In genomic region chr6:99943846-99944245, GRCh38 we compare ENCODE assay signal across 19 cellular contexts. TPM values are rescaled to one million over a fixed set of nuclear protein-coding genes. Genes with fewer than 3 reads are reported as not detected.
DNase-seq lines count a peak whose midpoint lies in the region; ATAC-seq and TF ChIP-seq lines count a peak whose summit lies in the region.
"Had no signal": no experiment of that assay in that cellular context is flagged by ENCODE, and none has a peak within 500 bp of the region (broad histone marks: within the 10 kb centered on the region; RNA-seq: fewer than 3 reads in every experiment).

No MANE protein-coding gene starts in this region.

- in situ Hi-C loops in IMR-90 (cut with MboI; ENCODE audit: low sequenced_read_pairs) = no loop called here

- no peak overlapping the region for H4K5ac ChIP-seq in IMR-90 (ENCODE audit: low read depth, low read length)

- peaks cover 3% of the 10 kb centered on the region for H3K4me1 ChIP-seq in A673 (ENCODE audit: insufficient read depth, low read length, poor library complexity, severe bottlenecking)
- H3K4me1 ChIP-seq in IMR-90 (ENCODE audit: control insufficient read depth, insufficient read depth, low read length) = no peaks in the 10 kb centered on the region
- peaks cover 12% of the 10 kb centered on the region for H3K4me1 ChIP-seq in neural progenitor cell
- H3K4me1 ChIP-seq in thyroid gland = no peaks in the 10 kb centered on the region
- no peaks in the 10 kb centered on the region for H3K4me1 ChIP-seq in Karpas-422 (ENCODE audit: low read length)
- H3K4me1 ChIP-seq: A549, BLaER1 had no signal

- TF ChIP-seq RAD21 in IMR-90 (IDR thresholded peaks at IDR 0.05; ENCODE audit: low read length) = no peak

- H3K27ac ChIP-seq in A673 (ENCODE audit: low read depth, low read length, poor library complexity, severe bottlenecking) = peak overlapping the region; percentile 47
- H3K27ac ChIP-seq in IMR-90 (ENCODE audit: insufficient read depth, low read length) = no peak overlapping the region
- H3K27ac ChIP-seq in neural progenitor cell = no peak overlapping the region
- no peak overlapping the region for H3K27ac ChIP-seq in thyroid gland
- H3K27ac ChIP-seq in Karpas-422 (ENCODE audit: low read length) = no peak overlapping the region
- H3K27ac ChIP-seq: 22Rv1, A549, BLaER1 had no signal

- no peaks in the 10 kb centered on the region for H3K9me1 ChIP-seq in IMR-90 (ENCODE audit: insufficient read depth, low read length)

- no peaks in the 10 kb centered on the region for H3K9me2 ChIP-seq in Karpas-422 (replicated peaks; ENCODE audit: insufficient read depth, low read length)

- H3K27ac Mint-ChIP-seq in endothelial cell (ENCODE audit: unreplicated experiment) (peak overlapping the region; percentile 91), neural progenitor cell (no peak overlapping the region)
- H3K27ac Mint-ChIP-seq: CD14-positive monocyte; CD4-positive, alpha-beta memory T cell had no signal

- no peak overlapping the region for H3K56ac ChIP-seq in IMR-90 (ENCODE audit: extremely low read depth, insufficient read depth, low read length)

- H4K91ac ChIP-seq in IMR-90 (ENCODE audit: insufficient read depth, low read depth, low read length) = no peak overlapping the region

- no peak overlapping the region for H3K18ac ChIP-seq in IMR-90 (ENCODE audit: low read depth, low read length)

- no peak overlapping the region for H2BK120ac ChIP-seq in IMR-90 (ENCODE audit: low read depth, low read length)

- no peak overlapping the region for H4K8ac ChIP-seq in IMR-90 (ENCODE audit: low read depth in 2 of 2, low read length in 2 of 2)

- no peak overlapping the region for H2BK5ac ChIP-seq in IMR-90 (ENCODE audit: low read depth, low read length, poor library complexity, severe bottlenecking)

- no peak for TF ChIP-seq POLR2A in IMR-90 (IDR thresholded peaks at IDR 0.05; ENCODE audit: low read depth, low read length)
- TF ChIP-seq POLR2A in thyroid gland (IDR thresholded peaks at IDR 0.05) = no peak

- H3K4ac ChIP-seq in IMR-90 (ENCODE audit: low read depth, low read length) = no peak overlapping the region

- H2BK20ac ChIP-seq in IMR-90 (ENCODE audit: low read depth, low read length) = no peak overlapping the region

- no peak overlapping the region for H3K14ac ChIP-seq in IMR-90 (replicated peaks; ENCODE audit: low read depth, low read length)

- H3K4me3 Mint-ChIP-seq in endothelial cell (ENCODE audit: unreplicated experiment) = no peak overlapping the region
- H3K4me3 Mint-ChIP-seq in neural progenitor cell = no peak overlapping the region
- H3K4me3 Mint-ChIP-seq: CD14-positive monocyte; CD4-positive, alpha-beta memory T cell had no signal

- no peak overlapping the region for H2AK9ac ChIP-seq in IMR-90 (replicated peaks; ENCODE audit: low read depth, low read length, poor library complexity)

- H3K79me2 ChIP-seq in neural progenitor cell (ENCODE audit: low read depth) (no peaks in the 10 kb centered on the region), Karpas-422 (ENCODE audit: low read length) (no peaks in the 10 kb centered on the region)

- ATAC-seq in IMR-90 (ENCODE audit: low read depth) = peak; percentile 35
- ATAC-seq: A549, GM12878, HepG2 had no signal

- H3K4me3 ChIP-seq in A673 (ENCODE audit: low read depth, low read length, poor library complexity, severe bottlenecking) = no peak overlapping the region
- H3K4me3 ChIP-seq in IMR-90 (ENCODE audit: insufficient read depth, low read depth, low read length) = no peak overlapping the region
- H3K4me3 ChIP-seq in neural progenitor cell = no peak overlapping the region
- H3K4me3 ChIP-seq in thyroid gland (replicated peaks in 1 of 3) = no peak overlapping the region
- H3K4me3 ChIP-seq in Karpas-422 (ENCODE audit: low read length) = no peak overlapping the region
- H3K4me3 ChIP-seq: A549, BLaER1, GM12878 had no signal

- H2BK15ac ChIP-seq in IMR-90 (ENCODE audit: low read depth, low read length) = no peak overlapping the region

- H3K79me1 ChIP-seq in IMR-90 (ENCODE audit: low read depth in 1 of 2, low read length in 2 of 2) = no peaks in the 10 kb centered on the region

- intact Hi-C loops in A673 (cut with micrococcal nuclease; ENCODE audit: unreplicated experiment) = no loop called here
- intact Hi-C loops in IMR-90 (cut with micrococcal nuclease) = no loop called here
- intact Hi-C loops in thyroid gland (cut with DNase I) = no loop called here

- CTCF ChIA-PET in A673 (lab: Charles Lee) = no interaction called here
- CTCF ChIA-PET in IMR-90 (lab: Yijun Ruan, JAX) = no interaction called here

- peaks cover 8% of the 10 kb centered on the region for H3F3A ChIP-seq in neural progenitor cell (ENCODE audit: low read depth)

- H3K23ac ChIP-seq in IMR-90 (ENCODE audit: low read depth, low read length) = no peak overlapping the region

- H2AK5ac ChIP-seq in IMR-90 (ENCODE audit: low read depth, low read length) = no peak overlapping the region

- TF ChIP-seq CTCF in A673 (conservative IDR thresholded peaks at IDR 0.05; ENCODE audit: low read depth, low read length) (no peak), IMR-90 (conservative IDR thresholded peaks at IDR 0.05; ENCODE audit: low read depth, low read length) (no peak), endothelial cell (IDR thresholded peaks at IDR 0.05; ENCODE audit: unreplicated experiment) (no peak), neural progenitor cell (IDR thresholded peaks at IDR 0.05) (no peak), thyroid gland (IDR thresholded peaks at IDR 0.05) (no peak)

- H3K36me3 Mint-ChIP-seq in endothelial cell (ENCODE audit: low read depth, unreplicated experiment) = no peaks in the 10 kb centered on the region
- H3K36me3 Mint-ChIP-seq in neural progenitor cell = no peaks in the 10 kb centered on the region
- H3K36me3 Mint-ChIP-seq: CD14-positive monocyte; CD4-positive, alpha-beta memory T cell had no signal

- H3K27me3 Mint-ChIP-seq in endothelial cell (ENCODE audit: unreplicated experiment) (peaks cover 4% of the 10 kb centered on the region), neural progenitor cell (ENCODE audit: insufficient read depth, low read depth) (no peaks in the 10 kb centered on the region)

- H4K20me1 ChIP-seq in IMR-90 (ENCODE audit: insufficient read depth, low read length) = no peaks in the 10 kb centered on the region
- no peaks in the 10 kb centered on the region for H4K20me1 ChIP-seq in neural progenitor cell (ENCODE audit: low read depth)
- H4K20me1 ChIP-seq in Karpas-422 (ENCODE audit: insufficient read depth, low read depth, low read length) = no peaks in the 10 kb centered on the region
- H4K20me1 ChIP-seq: BLaER1 had no signal

- H3K9ac ChIP-seq in IMR-90 (ENCODE audit: low read depth, low read length) (no peak overlapping the region), neural progenitor cell (no peak overlapping the region), Karpas-422 (ENCODE audit: low read length) (no peak overlapping the region)
- H3K9ac ChIP-seq: BLaER1 had no signal

- H3K27me3 ChIP-seq in A673 (replicated peaks; ENCODE audit: insufficient read depth, low read depth, low read length, poor library complexity) (no peaks in the 10 kb centered on the region), IMR-90 (ENCODE audit: control insufficient read depth, insufficient read depth, low read length) (no peaks in the 10 kb centered on the region), neural progenitor cell (no peaks in the 10 kb centered on the region), thyroid gland (no peaks in the 10 kb centered on the region), Karpas-422 (ENCODE audit: low read length) (no peaks in the 10 kb centered on the region)
- H3K27me3 ChIP-seq: BLaER1 had no signal

- POLR2A ChIA-PET in A673 (lab: Charles Lee; ENCODE audit: low non-redundant PET) (no interaction called here), IMR-90 (lab: Charles Lee; ENCODE audit: unreplicated experiment) (interaction anchor here (1.2 kb wide), 1 partner anchor 11 kb away, joined by 3 read pairs; no protein-coding TSS in a partner anchor)

- dilution Hi-C loops in IMR-90 (cut with HindIII; ENCODE audit: low sequenced_read_pairs, unreplicated experiment) = no loop called here

- H3K4me2 ChIP-seq in IMR-90 (ENCODE audit: low read depth, low read length) (no peak overlapping the region), neural progenitor cell (peak overlapping the region; percentile 61), Karpas-422 (ENCODE audit: low read depth, low read length, poor library complexity, severe bottlenecking) (no peak overlapping the region)
- H3K4me2 ChIP-seq: A549, BLaER1 had no signal

- BruUV-seq in A673 (replicated peaks; lab: Mats Ljungman, UMichigan) (no TSS peak), IMR-90 (replicated peaks; lab: Mats Ljungman, UMichigan) (no TSS peak)

- H3K4me1 Mint-ChIP-seq in endothelial cell (ENCODE audit: unreplicated experiment) = peaks cover 34% of the 10 kb centered on the region
- H3K4me1 Mint-ChIP-seq in neural progenitor cell = peaks cover 8% of the 10 kb centered on the region
- H3K4me1 Mint-ChIP-seq: CD14-positive monocyte; CD4-positive, alpha-beta memory T cell had no signal

- H3K36me3 ChIP-seq in A673 (ENCODE audit: insufficient read depth, low read length, poor library complexity, severe bottlenecking) = no peaks in the 10 kb centered on the region
- no peaks in the 10 kb centered on the region for H3K36me3 ChIP-seq in IMR-90 (ENCODE audit: control insufficient read depth, insufficient read depth, low read length)
- H3K36me3 ChIP-seq in neural progenitor cell = no peaks in the 10 kb centered on the region
- H3K36me3 ChIP-seq in thyroid gland = no peaks in the 10 kb centered on the region
- no peaks in the 10 kb centered on the region for H3K36me3 ChIP-seq in Karpas-422 (ENCODE audit: insufficient read depth, low read length)
- H3K36me3 ChIP-seq: BLaER1 had no signal

- peak; percentile 11 for DNase-seq in A673 (ENCODE audit: low spot score)
- no peak for DNase-seq in IMR-90
- no peak for DNase-seq in endothelial cell (ENCODE audit: low spot score)
- peak; percentile 62 for DNase-seq in neural progenitor cell (ENCODE audit: low spot score)
- no peak for DNase-seq in thyroid gland
- no peak for DNase-seq in DMS79 treated with DMSO at 0.1 percent for 48 hours (lab: John Stamatoyannopoulos, UW)
- no peak for DNase-seq in T-helper 2 cell
- DNase-seq in Karpas-422 = no peak
- DNase-seq: CD4-positive, alpha-beta memory T cell; DMS153; DMS79; H7 had no signal

- H2AFZ ChIP-seq in IMR-90 (replicated peaks; ENCODE audit: low read length, poor library complexity) = no peak overlapping the region
- peak overlapping the region; percentile 64 for H2AFZ ChIP-seq in neural progenitor cell (replicated peaks)
- no peak overlapping the region for H2AFZ ChIP-seq in Karpas-422 (ENCODE audit: low read length)

- H3K9me3 ChIP-seq in A673 (ENCODE audit: low read depth, low read length, poor library complexity, severe bottlenecking) = no peaks in the 10 kb centered on the region
- no peaks in the 10 kb centered on the region for H3K9me3 ChIP-seq in IMR-90 (ENCODE audit: control insufficient read depth, insufficient read depth, low read length)
- H3K9me3 ChIP-seq in neural progenitor cell (ENCODE audit: low read depth) = no peaks in the 10 kb centered on the region
- no peaks in the 10 kb centered on the region for H3K9me3 ChIP-seq in thyroid gland
- no peaks in the 10 kb centered on the region for H3K9me3 ChIP-seq in Karpas-422 (ENCODE audit: low read length)
- H3K9me3 ChIP-seq: A549, BLaER1 had no signal

- H3K9me3 Mint-ChIP-seq in endothelial cell (ENCODE audit: unreplicated experiment) (no peaks in the 10 kb centered on the region), neural progenitor cell (no peaks in the 10 kb centered on the region)

RNA-seq across cellular contexts. Expression of gene MCHR2, which starts 50.2 kb away (rescaled TPM):
- total RNA-seq in A673 (2021) = not detected in 2 replicates
- total RNA-seq in IMR-90 (2012; rRNA removed) = not detected in 2 replicates
- not detected in 2 replicates for polyA plus RNA-seq in IMR-90 (2012; rRNA removed)
- not detected in 2 replicates for polyA plus RNA-seq in IMR-90 (2012; cell fraction: cytosol; rRNA removed)
- polyA plus RNA-seq in IMR-90 (2012; cell fraction: nucleus; rRNA removed; ENCODE audit: low replicate concordance) = not detected in 2 replicates
- total RNA-seq in endothelial cell (ENCODE audit: unreplicated experiment) = not detected
- not detected in 2 replicates for total RNA-seq in neural progenitor cell (ENCODE audit: low replicate concordance)
- total RNA-seq in thyroid gland = not detected
- not detected in 2 replicates for total RNA-seq in Karpas-422 (2014; rRNA removed; shearing (Covaris generic); ENCODE audit: low replicate concordance)
- total RNA-seq: CD4-positive, alpha-beta memory T cell; GM12878; H7; HepG2 had no signal
- polyA plus RNA-seq: A549; AG04450; CD14-positive monocyte; CD4-positive, alpha-beta memory T cell; GM12878; HepG2 had no signal

Comparison
In these comparisons a context has a peak if more than half of its experiments do, and no peak if none do; other contexts are left out.
1. DNase-seq: peak in A673 (single experiment) and neural progenitor cell (single experiment); none in IMR-90 (single experiment), endothelial cell (single experiment), thyroid gland (0 of 2), DMS79 treated with DMSO at 0.1 percent for 48 hours (single experiment), T-helper 2 cell (0 of 5) and Karpas-422 (single experiment).